8 cellular contexts compared by ENCODE assay signal in genomic region chr20:25750765-25751696, GRCh38. TPM values are rescaled to one million over a fixed set of nuclear protein-coding genes. Genes with fewer than 3 reads are reported as not detected.
DNase-seq lines count a peak whose midpoint lies in the region; TF ChIP-seq lines count a peak whose summit lies in the region.

No MANE protein-coding gene starts in this region.

- peak overlapping the region; percentile 74 for H3K4me3 Mint-ChIP-seq in activated CD4-positive, alpha-beta T cell treated with anti-CD3 and anti-CD28 coated beads, Interleukin-2, amount 10 ng/mL, durations not matched to agents 7 days and 5 days

- H3K36me3 Mint-ChIP-seq in activated CD4-positive, alpha-beta T cell treated with anti-CD3 and anti-CD28 coated beads, Interleukin-2, amount 10 ng/mL, durations not matched to agents 7 days and 5 days (ENCODE audit: low read depth), result no peaks in the 10 kb centered on the region

- peak overlapping the region; percentile 45 for H3K4me3 ChIP-seq in BJ (ENCODE audit: low read depth, low read length)

- peak overlapping the region; percentile 80 for H3K27ac Mint-ChIP-seq in activated CD4-positive, alpha-beta T cell treated with anti-CD3 and anti-CD28 coated beads, Interleukin-2, amount 10 ng/mL, durations not matched to agents 7 days and 5 days

- POLR2A ChIA-PET in BJ (lab: Charles Lee), result no interaction called here
- POLR2A ChIA-PET in activated CD4-positive, alpha-beta T cell treated with anti-CD3 and anti-CD28 coated beads, Interleukin-2, amount 10 ng/mL, durations not matched to agents 7 days and 5 days (lab: Charles Lee), result no interaction called here

- TF ChIP-seq CTCF in BJ (IDR thresholded peaks at IDR 0.05; ENCODE audit: insufficient read depth, low read depth, low read length) (no peak), GM20000 (IDR thresholded peaks at IDR 0.05; ENCODE audit: extremely low read depth, missing control alignments) (no peak)

- H3K9me3 Mint-ChIP-seq in activated CD4-positive, alpha-beta T cell treated with anti-CD3 and anti-CD28 coated beads, Interleukin-2, amount 10 ng/mL, durations not matched to agents 7 days and 5 days, result no peaks in the 10 kb centered on the region

- 0 out of 2 replicates have a peak, but pooled peaks cover 1% of the 10 kb centered on the region for H3K27me3 ChIP-seq in BJ (ENCODE audit: control insufficient read depth, insufficient read depth, low read length)

- CTCF ChIA-PET in BJ (lab: Yijun Ruan, JAX), result no interaction called here
- CTCF ChIA-PET in activated CD4-positive, alpha-beta T cell treated with anti-CD3 and anti-CD28 coated beads, Interleukin-2, amount 10 ng/mL, durations not matched to agents 7 days and 5 days (lab: Charles Lee), result no interaction called here

- no peak for DNase-seq in BJ (ENCODE audit: low read depth)
- DNase-seq in GM20000 (ENCODE audit: low spot score), result peak; percentile 84
- DNase-seq in NAMALWA (ENCODE audit: low spot score), result peak; percentile 60
- DNase-seq in activated CD4-positive, alpha-beta T cell treated with anti-CD3 and anti-CD28 coated beads, Interleukin-2, amount 10 ng/mL, durations not matched to agents 7 days and 5 days, result peak; percentile 58
- peak; percentile 70 for DNase-seq in ecto neural progenitor cell (ENCODE audit: low spot score)
- peak; percentile 11 for DNase-seq in middle frontal gyrus (ENCODE audit: extremely low spot score, low spot score)
- DNase-seq in stimulated activated CD8-positive, alpha-beta memory T cell treated with anti-CD3 and anti-CD28 coated beads, Interleukin-4, amount 100 ng/mL, for 24 hours (ENCODE audit: low read depth), result peak; percentile 38
- DNase-seq in H4 (ENCODE audit: low spot score), result no peak

- no peaks in the 10 kb centered on the region for H3K36me3 ChIP-seq in BJ (ENCODE audit: control insufficient read depth, insufficient read depth, low read length)

- peaks cover 14% of the 10 kb centered on the region for H3K4me1 Mint-ChIP-seq in activated CD4-positive, alpha-beta T cell treated with anti-CD3 and anti-CD28 coated beads, Interleukin-2, amount 10 ng/mL, durations not matched to agents 7 days and 5 days

- no peaks in the 10 kb centered on the region for H3K27me3 Mint-ChIP-seq in activated CD4-positive, alpha-beta T cell treated with anti-CD3 and anti-CD28 coated beads, Interleukin-2, amount 10 ng/mL, durations not matched to agents 7 days and 5 days

RNA-seq across cellular contexts. Expression of gene ZNF337, which starts 54.4 kb away (rescaled TPM):
- 8.2 and 10.9 TPM in 2 replicates for polyA plus RNA-seq in BJ (2011; rRNA removed)
- 7.9 and 10.2 TPM in 2 replicates for polyA minus RNA-seq in BJ (2011; rRNA and poly(A)+ RNA removed)
- 10 to 100 TPM; 14.5 to 15.1 TPM for total RNA-seq in activated CD4-positive, alpha-beta T cell treated with anti-CD3 and anti-CD28 coated beads, Interleukin-2, amount 10 ng/mL, durations not matched to agents 7 days and 5 days
- 8.6 and 9.3 TPM in 2 replicates for total RNA-seq in H4 (2014; rRNA removed; shearing (Covaris generic))

Comparison
In these comparisons a context has a peak if more than half of its experiments do, and no peak if none do; other contexts are left out.
1. DNase-seq: peak in GM20000 (single experiment), NAMALWA (single experiment), activated CD4-positive, alpha-beta T cell treated with anti-CD3 and anti-CD28 coated beads, Interleukin-2, amount 10 ng/mL, durations not matched to agents 7 days and 5 days (single experiment), ecto neural progenitor cell (single experiment), middle frontal gyrus (single experiment) and stimulated activated CD8-positive, alpha-beta memory T cell treated with anti-CD3 and anti-CD28 coated beads, Interleukin-4, amount 100 ng/mL, for 24 hours (single experiment); none in BJ (single experiment) and H4 (single experiment).